Comparison of ENCODE assay signal across 23 cellular contexts in the genomic region with DNA sequence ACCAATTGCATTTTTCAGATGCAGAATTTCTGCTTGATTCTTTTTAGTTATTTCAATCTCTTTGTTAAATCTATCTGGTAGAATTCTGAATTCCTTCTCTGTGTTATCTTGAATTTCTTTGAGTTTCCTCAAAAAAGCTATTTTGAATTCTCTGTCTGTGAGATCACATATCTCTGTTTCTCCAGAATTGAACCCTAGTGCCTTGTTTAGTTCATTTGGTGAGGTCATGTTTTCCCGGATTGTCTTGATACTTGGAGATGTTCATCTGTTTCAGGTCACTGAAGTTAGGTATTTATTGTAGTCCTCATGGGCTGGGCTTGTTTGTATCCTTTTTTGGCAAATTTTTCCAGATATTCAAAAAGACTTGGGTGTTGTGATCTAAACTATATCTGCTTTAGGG.
"Had no signal": no experiment of that assay in that cellular context is flagged by ENCODE, and none has a peak within 500 bp of the region (broad histone marks: within the 10 kb centered on the region; RNA-seq: fewer than 3 reads in every experiment).

No MANE protein-coding gene starts in this region.

- H3K36me3 ChIP-seq: colonic mucosa, esophagus muscularis mucosa, esophagus squamous epithelium, gastrocnemius medialis, gastroesophageal sphincter, heart left ventricle, heart right ventricle had no signal

- H3K27me3 ChIP-seq: colonic mucosa, dorsolateral prefrontal cortex, esophagus muscularis mucosa, esophagus squamous epithelium, foreskin keratinocyte, gastrocnemius medialis, gastroesophageal sphincter, heart left ventricle, heart right ventricle had no signal

- H3K4me1 ChIP-seq: colonic mucosa had no signal

- H3K27ac ChIP-seq: colonic mucosa, coronary artery, dorsolateral prefrontal cortex, epithelial cell of prostate, esophagus muscularis mucosa, esophagus squamous epithelium, foreskin keratinocyte, gastrocnemius medialis, gastroesophageal sphincter, heart left ventricle, heart right ventricle had no signal

- H3K9me3 ChIP-seq: colonic mucosa, esophagus muscularis mucosa, esophagus squamous epithelium, gastrocnemius medialis, gastroesophageal sphincter, heart left ventricle had no signal

- H3K4me3 ChIP-seq: colonic mucosa, coronary artery, dorsolateral prefrontal cortex, esophagus muscularis mucosa, esophagus squamous epithelium, gastrocnemius medialis, gastroesophageal sphincter, heart left ventricle, heart right ventricle had no signal

- DNase-seq: colonic mucosa; cortex of kidney; dermis blood vessel endothelial cell; dorsolateral prefrontal cortex; effector CD4-positive, alpha-beta T cell; effector CD8-positive, alpha-beta T cell; effector memory CD4-positive, alpha-beta T cell; effector memory CD8-positive, alpha-beta T cell; endodermal cell; erythroblast; esophagus squamous epithelium; foreskin fibroblast; foreskin keratinocyte; foreskin melanocyte; gastrocnemius medialis; glutamatergic neuron; head of caudate nucleus; heart left ventricle; heart right ventricle had no signal
